Comparison of ENCODE assay signal across 7 cellular contexts in genomic region chr16:89343501-89344291, GRCh38.
DNase-seq lines count a peak whose midpoint lies in the region; ATAC-seq and TF ChIP-seq lines count a peak whose summit lies in the region.

No MANE protein-coding gene starts in this region.

- no peak for ATAC-seq in GM21786 (IDR thresholded peaks at IDR 0.05; ENCODE audit: unreplicated experiment)
- no peak for ATAC-seq in HG03025 (IDR thresholded peaks at IDR 0.05; ENCODE audit: low FRiP score, unreplicated experiment)

- H3K4me1 Mint-ChIP-seq in progenitor cell of endocrine pancreas (ENCODE audit: low read depth), result peaks cover 31% of the 10 kb centered on the region

- peak overlapping the region; percentile 53 for H3K27ac ChIP-seq in epithelial cell of prostate

- TF ChIP-seq CTCF in progenitor cell of endocrine pancreas (IDR thresholded peaks at IDR 0.05; ENCODE audit: unreplicated experiment), result no peak

- no peak overlapping the region for H3K4me3 Mint-ChIP-seq in progenitor cell of endocrine pancreas (ENCODE audit: low read depth)

- H3K9me3 Mint-ChIP-seq in progenitor cell of endocrine pancreas (ENCODE audit: low read depth), result no peaks in the 10 kb centered on the region

- H3K36me3 Mint-ChIP-seq in progenitor cell of endocrine pancreas (ENCODE audit: insufficient read depth), result no peaks in the 10 kb centered on the region

- no peaks in the 10 kb centered on the region for H3K27me3 Mint-ChIP-seq in progenitor cell of endocrine pancreas

- peak overlapping the region; percentile 88 for H3K27ac Mint-ChIP-seq in progenitor cell of endocrine pancreas

- peak; percentile 76 for DNase-seq in ELR (ENCODE audit: low read depth)
- DNase-seq in NCI-H1092 treated with DMSO at 0.1 percent for 48 hours (lab: John Stamatoyannopoulos, UW), result peak; percentile 63
- DNase-seq in epithelial cell of prostate (ENCODE audit: low read depth, low spot score), result no peak
- no peak for DNase-seq in progenitor cell of endocrine pancreas (ENCODE audit: low spot score, unreplicated experiment)
- no peak for DNase-seq in NAMALWA (ENCODE audit: low spot score)

Comparison
In these comparisons a context has a peak if more than half of its experiments do, and no peak if none do; other contexts are left out.
1. DNase-seq: peak in ELR (single experiment) and NCI-H1092 treated with DMSO at 0.1 percent for 48 hours (single experiment); none in epithelial cell of prostate (single experiment), progenitor cell of endocrine pancreas (single experiment) and NAMALWA (single experiment).